Comparison of ENCODE assay signal across 2 cellular contexts in genomic region chr20:25188218-25188617, GRCh38.
TF ChIP-seq lines count a peak whose summit lies in the region.

No MANE protein-coding gene starts in this region.

TF ChIP-seq in HEK293, 187 proteins besides CTCF, POLR2A, EP300 and RAD21:
- TF ChIP-seq ZXDB (tag by site-specific recombination; IDR thresholded peaks at IDR 0.05), result 0 out of 2 replicates have a peak, but pooled peaks have one; percentile 11
- no peak for TF ChIP-seq KLF10 (tag by site-specific recombination; IDR thresholded peaks at IDR 0.05)
- no peak for TF ChIP-seq ZNF133 (tag by site-specific recombination; IDR thresholded peaks at IDR 0.05)
TF ChIP-seq in HEK293: peak in this region for 1.

TF ChIP-seq in K562, 482 proteins besides CTCF, POLR2A, EP300 and RAD21:
- TF ChIP-seq, protein P1, sequence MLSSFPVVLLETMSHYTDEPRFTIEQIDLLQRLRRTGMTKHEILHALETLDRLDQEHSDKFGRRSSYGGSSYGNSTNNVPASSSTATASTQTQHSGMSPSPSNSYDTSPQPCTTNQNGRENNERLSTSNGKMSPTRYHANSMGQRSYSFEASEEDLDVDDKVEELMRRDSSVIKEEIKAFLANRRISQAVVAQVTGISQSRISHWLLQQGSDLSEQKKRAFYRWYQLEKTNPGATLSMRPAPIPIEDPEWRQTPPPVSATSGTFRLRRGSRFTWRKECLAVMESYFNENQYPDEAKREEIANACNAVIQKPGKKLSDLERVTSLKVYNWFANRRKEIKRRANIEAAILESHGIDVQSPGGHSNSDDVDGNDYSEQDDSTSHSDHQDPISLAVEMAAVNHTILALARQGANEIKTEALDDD (IDR thresholded peaks at IDR 0.05), result peak; percentile 65
- TF ChIP-seq FOXA3 (CRISPR knock-in tag; conservative IDR thresholded peaks at IDR 0.05 in 1 of 2, IDR thresholded peaks at IDR 0.05 in 1 of 2) (no peak), SIRT6 (IDR thresholded peaks at IDR 0.05; ENCODE audit: low read depth, low read length) (no peak)
- TF ChIP-seq, protein P2, sequence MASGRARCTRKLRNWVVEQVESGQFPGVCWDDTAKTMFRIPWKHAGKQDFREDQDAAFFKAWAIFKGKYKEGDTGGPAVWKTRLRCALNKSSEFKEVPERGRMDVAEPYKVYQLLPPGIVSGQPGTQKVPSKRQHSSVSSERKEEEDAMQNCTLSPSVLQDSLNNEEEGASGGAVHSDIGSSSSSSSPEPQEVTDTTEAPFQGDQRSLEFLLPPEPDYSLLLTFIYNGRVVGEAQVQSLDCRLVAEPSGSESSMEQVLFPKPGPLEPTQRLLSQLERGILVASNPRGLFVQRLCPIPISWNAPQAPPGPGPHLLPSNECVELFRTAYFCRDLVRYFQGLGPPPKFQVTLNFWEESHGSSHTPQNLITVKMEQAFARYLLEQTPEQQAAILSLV (tag; IDR thresholded peaks at IDR 0.05), result no peak
